ENCODE assay signal across 8 cellular contexts in genomic region chr12:76879710-76880025, GRCh38. TPM values are rescaled to one million over a fixed set of nuclear protein-coding genes. Genes with fewer than 3 reads are reported as not detected.
DNase-seq lines count a peak whose midpoint lies in the region; ATAC-seq and TF ChIP-seq lines count a peak whose summit lies in the region.

No MANE protein-coding gene starts in this region.

- H3K79me2 ChIP-seq in OCI-LY7 (ENCODE audit: insufficient read depth, low read depth, low read length): no peaks in the 10 kb centered on the region

- H3K27ac Mint-ChIP-seq in endothelial cell (ENCODE audit: unreplicated experiment): peak overlapping the region; percentile 97

- H3K27me3 ChIP-seq in neuronal stem cell (ENCODE audit: control insufficient read depth in 3 of 3, insufficient read depth in 3 of 3, low read depth in 1 of 3, low read length in 3 of 3): no peaks in the 10 kb centered on the region

- H3K9me3 ChIP-seq in OCI-LY7 (ENCODE audit: low read length) (no peaks in the 10 kb centered on the region), neuronal stem cell (replicated peaks in 1 of 2; ENCODE audit: control insufficient read depth in 2 of 2, insufficient read depth in 1 of 2, low read depth in 1 of 2, low read length in 2 of 2) (peaks cover 0 to 8% of the 10 kb centered on the region in 2 donors)

- peaks cover 40% of the 10 kb centered on the region for H3K4me1 Mint-ChIP-seq in endothelial cell (ENCODE audit: unreplicated experiment)

- POLR2A ChIA-PET in OCI-LY7 (lab: Charles Lee): interaction anchor here (0.5 kb wide), 1 partner anchor 253 kb away, joined by 3 read pairs; no protein-coding TSS in a partner anchor

- H3K9me3 Mint-ChIP-seq in endothelial cell (ENCODE audit: unreplicated experiment): no peaks in the 10 kb centered on the region

- DNase-seq in COLO829 (ENCODE audit: low spot score): peak; percentile 53
- DNase-seq in OCI-LY7 (ENCODE audit: low spot score): no peak
- no peak for DNase-seq in endothelial cell (ENCODE audit: low spot score)
- DNase-seq in neuronal stem cell (ENCODE audit: low spot score): no peak
- DNase-seq in T-helper 9 cell: no peak

- H3K79me1 ChIP-seq in neuronal stem cell (ENCODE audit: low read depth, low read length): peaks cover 3% of the 10 kb centered on the region

- H3K4me3 Mint-ChIP-seq in endothelial cell (ENCODE audit: unreplicated experiment): peak overlapping the region; percentile 89

- no TSS peak for BruUV-seq in OCI-LY7 (replicated peaks; lab: Mats Ljungman, UMichigan)

- H2BK12ac ChIP-seq in neuronal stem cell (ENCODE audit: low read length): no peak overlapping the region

- H3K4me3 ChIP-seq in OCI-LY7 (ENCODE audit: low read depth, low read length, poor library complexity, severe bottlenecking) (peak overlapping the region; percentile 71), neuronal stem cell (ENCODE audit: low read length in 2 of 2) (peak overlapping the region in 1 of 2 donors; percentile 86)

- H3K4me1 ChIP-seq in OCI-LY7 (ENCODE audit: insufficient read depth, low read length, poor library complexity, severe bottlenecking) (peaks cover 10% of the 10 kb centered on the region), neuronal stem cell (ENCODE audit: control insufficient read depth in 2 of 2, insufficient read depth in 1 of 2, low read depth in 1 of 2, low read length in 2 of 2) (peaks cover 15 to 16% of the 10 kb centered on the region in 2 donors)

- TF ChIP-seq POLR2A in GM18505 (IDR thresholded peaks at IDR 0.05; ENCODE audit: borderline replicate concordance, extremely low read depth, insufficient read depth, insufficient read length): no peak

- peak overlapping the region; percentile 90; the same call in 1 of the 2 replicates for H2AFZ ChIP-seq in OCI-LY7 (ENCODE audit: low read length)
- H2AFZ ChIP-seq in neuronal stem cell (ENCODE audit: low read length): peak overlapping the region; percentile 96

- H3K36me3 ChIP-seq in OCI-LY7 (ENCODE audit: insufficient read depth, low read length) (no peaks in the 10 kb centered on the region), neuronal stem cell (replicated peaks in 1 of 2; ENCODE audit: control insufficient read depth in 2 of 2, insufficient read depth in 2 of 2, low read length in 2 of 2) (peaks cover 0 to 10% of the 10 kb centered on the region in 2 donors)

- H3K4ac ChIP-seq in neuronal stem cell (ENCODE audit: low read length): no peak overlapping the region

- no peak overlapping the region for H3K9ac ChIP-seq in neuronal stem cell (ENCODE audit: low read depth, low read length, poor library complexity)

- H3K9me2 ChIP-seq in OCI-LY7 (ENCODE audit: insufficient read depth, low read length): no peaks in the 10 kb centered on the region

- H4K20me1 ChIP-seq in OCI-LY7 (ENCODE audit: insufficient read depth, low read length): no peaks in the 10 kb centered on the region

- no peak for TF ChIP-seq CTCF in OCI-LY7 (conservative IDR thresholded peaks at IDR 0.05; ENCODE audit: low read length)
- TF ChIP-seq CTCF in endothelial cell (IDR thresholded peaks at IDR 0.05; ENCODE audit: unreplicated experiment): no peak

- H2BK120ac ChIP-seq in neuronal stem cell (ENCODE audit: low read depth, low read length): no peak overlapping the region

- H3K27me3 Mint-ChIP-seq in endothelial cell (ENCODE audit: unreplicated experiment): peaks cover 2% of the 10 kb centered on the region

- no peak overlapping the region for H3K23ac ChIP-seq in neuronal stem cell (ENCODE audit: low read depth, low read length, poor library complexity)

- H3K27ac ChIP-seq in OCI-LY7 (ENCODE audit: low read depth, low read length, poor library complexity, severe bottlenecking) (no peak overlapping the region), neuronal stem cell (replicated peaks; ENCODE audit: low read length) (peak overlapping the region; percentile 87)

- no peak overlapping the region for H2BK15ac ChIP-seq in neuronal stem cell (ENCODE audit: low read length)

- no peak overlapping the region for H3K18ac ChIP-seq in neuronal stem cell (ENCODE audit: low read length)

- no peak overlapping the region for H4K91ac ChIP-seq in neuronal stem cell (ENCODE audit: low read depth, low read length, poor library complexity)

- H3K36me3 Mint-ChIP-seq in endothelial cell (ENCODE audit: low read depth, unreplicated experiment): peaks cover 20% of the 10 kb centered on the region

- WGBS in neuronal stem cell (ENCODE audit: extremely low coverage in 2 of 2, insufficient read length in 2 of 2, insufficient replicate concordance in 1 of 2), 2 donors: no CpG with 5 or more reads among the region's 6 CpGs

- CTCF ChIA-PET in OCI-LY7 (lab: Charles Lee; ENCODE audit: unreplicated experiment): no interaction called here

- H3K14ac ChIP-seq in neuronal stem cell (ENCODE audit: low read length): no peak overlapping the region

- ATAC-seq in GM18505 (IDR thresholded peaks at IDR 0.05; ENCODE audit: unreplicated experiment) (no peak), GM18517 (IDR thresholded peaks at IDR 0.05; ENCODE audit: unreplicated experiment) (no peak), GM19351 (IDR thresholded peaks at IDR 0.05; ENCODE audit: unreplicated experiment) (no peak)

- H3K4me2 ChIP-seq in OCI-LY7 (ENCODE audit: low read length) (peak overlapping the region; percentile 95), neuronal stem cell (ENCODE audit: insufficient read depth, low read length, poor library complexity, severe bottlenecking) (peak overlapping the region; percentile 65)

- intact Hi-C loops in OCI-LY7 (cut with micrococcal nuclease; ENCODE audit: unreplicated experiment): no loop called here

- H2BK5ac ChIP-seq in neuronal stem cell (ENCODE audit: low read length): no peak overlapping the region

- H2AK5ac ChIP-seq in neuronal stem cell (ENCODE audit: low read depth, low read length): no peak overlapping the region

- no peak overlapping the region for H4K8ac ChIP-seq in neuronal stem cell (ENCODE audit: low read depth, low read length)

RNA-seq across cellular contexts. Expression of gene CSRP2, which starts 0.8 kb away (rescaled TPM):
- 4.3 and 7.7 TPM in 2 replicates for total RNA-seq in OCI-LY7 (2014; rRNA removed; shearing (Covaris generic))
- total RNA-seq in OCI-LY7 (2022): 0.63 TPM in 1 of 2 replicates, not detected in the other
- 185 TPM for total RNA-seq in endothelial cell (ENCODE audit: unreplicated experiment)
- 288 TPM for polyA plus RNA-seq in neuronal stem cell (2013, experiment 1 of 2)
- 282 TPM for polyA plus RNA-seq in neuronal stem cell (2013, experiment 2 of 2)

Comparison
In these comparisons a context has a peak if more than half of its experiments do, and no peak if none do; other contexts are left out.
1. RNA of gene CSRP2, which starts 0.8 kb away (total RNA-seq): 185 TPM in endothelial cell (single experiment); 0.63 to 7.7 TPM in OCI-LY7; every median in the first group is over 10 times any median in the second.